In the genomic region with DNA sequence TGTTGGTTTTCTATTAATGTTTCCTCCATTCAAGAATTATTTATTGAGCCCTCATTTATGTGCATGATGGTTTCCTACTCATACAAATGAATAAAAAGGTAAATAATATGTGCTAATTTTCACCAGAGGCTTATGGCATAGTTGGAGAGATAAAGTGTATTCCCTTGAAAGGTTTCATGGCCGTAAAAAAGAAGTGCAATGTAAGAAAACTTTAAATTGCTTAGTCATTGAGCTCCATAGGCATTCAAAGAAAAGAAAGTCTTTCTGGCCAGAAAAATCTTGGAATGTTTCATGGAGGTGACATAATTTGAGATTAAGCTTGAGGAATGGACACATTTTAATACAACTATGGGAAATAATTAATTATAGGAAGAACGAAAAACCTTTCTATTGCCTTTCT, we compare ENCODE assay signal across 33 cellular contexts. TPM values are rescaled to one million over a fixed set of nuclear protein-coding genes. Genes with fewer than 3 reads are reported as not detected.
"Had no signal": no experiment of that assay in that cellular context is flagged by ENCODE, and none has a peak within 500 bp of the region (broad histone marks: within the 10 kb centered on the region; RNA-seq: fewer than 3 reads in every experiment).

No MANE protein-coding gene starts in this region.

- H3K36me3 ChIP-seq: ascending aorta, brain microvascular endothelial cell, esophagus muscularis mucosa, left ventricle myocardium inferior, neutrophil, ovary, right lobe of liver, uterus had no signal

- H3K27ac ChIP-seq: ascending aorta, brain microvascular endothelial cell, esophagus muscularis mucosa, left ventricle myocardium inferior, neutrophil, ovary, right lobe of liver, skin epidermis, uterus had no signal

- H3K27me3 ChIP-seq: ascending aorta, brain microvascular endothelial cell, esophagus muscularis mucosa, neutrophil, ovary, right lobe of liver, uterus had no signal

- H3K27me3 Mint-ChIP-seq: activated CD4-positive, alpha-beta memory T cell treated with anti-CD3 and anti-CD28 coated beads for 36 hours; activated CD4-positive, alpha-beta T cell treated with anti-CD3 and anti-CD28 coated beads, Interleukin-2, amount 10 ng/mL, durations not matched to agents 24 days and 14 days; activated naive CD4-positive, alpha-beta T cell treated with anti-CD3 and anti-CD28 coated beads, Interleukin-2, amount 10 ng/mL, durations not matched to agents 7 days and 5 days; activated naive CD8-positive, alpha-beta T cell treated with anti-CD3 and anti-CD28 coated beads, Interleukin-2, amount 10 ng/mL, durations not matched to agents 7 days and 5 days; naive B cell; progenitor cell of endocrine pancreas; stimulated activated naive CD8-positive, alpha-beta T cell treated with anti-CD3 and anti-CD28 coated beads, Interleukin-15, amount 100 ng/mL, for 72 hours; T-helper 17 cell; type B pancreatic cell had no signal

- H3K4me1 ChIP-seq: ascending aorta, esophagus muscularis mucosa, left ventricle myocardium inferior, right lobe of liver, uterus had no signal

- H3K9me3 Mint-ChIP-seq: activated CD4-positive, alpha-beta T cell treated with anti-CD3 and anti-CD28 coated beads, Interleukin-2, amount 10 ng/mL, durations not matched to agents 24 days and 14 days; activated T-helper 1 cell treated with anti-CD3 and anti-CD28 coated beads, Interleukin-12 subunit alpha, Interleukin-12 subunit beta, Interleukin-2, Interleukin-4 antibody, amounts not matched to agents 30 ng/mL and 10 ng/mL and 1 ng/mL, durations not matched to agents 14 hours and 24 hours and 36 hours; stimulated activated effector memory CD8-positive, alpha-beta T cell treated with anti-CD3 and anti-CD28 coated beads, Interleukin-12 subunit alpha, Interleukin-12 subunit beta, amount 100 ng/mL, for 72 hours; stimulated activated naive CD8-positive, alpha-beta T cell treated with anti-CD3 and anti-CD28 coated beads, Interleukin-15, amount 100 ng/mL, for 72 hours; type B pancreatic cell had no signal

- H3K4me1 Mint-ChIP-seq: activated CD4-positive, alpha-beta T cell treated with anti-CD3 and anti-CD28 coated beads, Interleukin-2, amount 10 ng/mL, durations not matched to agents 24 days and 14 days; activated naive CD4-positive, alpha-beta T cell treated with anti-CD3 and anti-CD28 coated beads, Interleukin-2, amount 10 ng/mL, durations not matched to agents 7 days and 5 days; activated naive CD8-positive, alpha-beta T cell treated with anti-CD3 and anti-CD28 coated beads, Interleukin-2, amount 10 ng/mL, durations not matched to agents 7 days and 5 days; mesothelial cell of epicardium; naive B cell; nephron progenitor cell; stimulated activated effector memory CD8-positive, alpha-beta T cell treated with anti-CD3 and anti-CD28 coated beads, Interleukin-12 subunit alpha, Interleukin-12 subunit beta, amount 100 ng/mL, for 72 hours; stimulated activated naive CD8-positive, alpha-beta T cell treated with anti-CD3 and anti-CD28 coated beads, Interleukin-15, amount 100 ng/mL, for 72 hours; T-helper 17 cell had no signal

- H3K9me3 ChIP-seq: ascending aorta, esophagus muscularis mucosa, left ventricle myocardium inferior, neutrophil, ovary, right lobe of liver, uterus had no signal

- DNase-seq: activated CD4-positive, alpha-beta memory T cell treated with anti-CD3 and anti-CD28 coated beads for 36 hours; activated CD4-positive, alpha-beta T cell treated with anti-CD3 and anti-CD28 coated beads, Interleukin-2, amount 10 ng/mL, durations not matched to agents 24 days and 14 days; activated CD4-positive, CD25-positive, alpha-beta regulatory T cell treated with anti-CD3 and anti-CD28 coated beads, Interleukin-2, amount 50 U/mL, for 72 hours; activated CD8-positive, alpha-beta memory T cell treated with anti-CD3 and anti-CD28 coated beads, Interleukin-2, amount 50 U/mL, for 4 hours; activated effector memory CD4-positive, alpha-beta T cell treated with anti-CD3 and anti-CD28 coated beads, Interleukin-2, amount 50 U/mL, for 16 hours; activated naive CD4-positive, alpha-beta T cell treated with anti-CD3 and anti-CD28 coated beads, Interleukin-2, amount 10 ng/mL, durations not matched to agents 7 days and 5 days; activated naive CD8-positive, alpha-beta T cell treated with anti-CD3 and anti-CD28 coated beads, Interleukin-2, amount 10 ng/mL, durations not matched to agents 7 days and 5 days; activated T-cell treated with anti-CD3 and anti-CD28 coated beads, Interleukin-2, amount 50 U/mL, for 1 hour; foreskin melanocyte; glutamatergic neuron; islet precursor cell; left ventricle myocardium inferior; naive B cell; nephron progenitor cell; ovary; right lobe of liver; stimulated activated CD4-positive, alpha-beta T cell treated with anti-CD3 and anti-CD28 coated beads, Interleukin-4, amount 100 ng/mL, for 24 hours; stimulated activated naive CD8-positive, alpha-beta T cell treated with anti-CD3 and anti-CD28 coated beads, Interleukin-15, amount 100 ng/mL, for 72 hours; substantia nigra; T-helper 17 cell; T1000; uterus had no signal

- H3K4me3 Mint-ChIP-seq: activated CD4-positive, alpha-beta memory T cell treated with anti-CD3 and anti-CD28 coated beads for 36 hours; activated CD4-positive, alpha-beta T cell treated with anti-CD3 and anti-CD28 coated beads, Interleukin-2, amount 10 ng/mL, durations not matched to agents 24 days and 14 days; activated naive CD4-positive, alpha-beta T cell treated with anti-CD3 and anti-CD28 coated beads, Interleukin-2, amount 10 ng/mL, durations not matched to agents 7 days and 5 days; activated naive CD8-positive, alpha-beta T cell treated with anti-CD3 and anti-CD28 coated beads, Interleukin-2, amount 10 ng/mL, durations not matched to agents 7 days and 5 days; activated T-helper 1 cell treated with anti-CD3 and anti-CD28 coated beads, Interleukin-12 subunit alpha, Interleukin-12 subunit beta, Interleukin-2, Interleukin-4 antibody, amounts not matched to agents 30 ng/mL and 10 ng/mL and 1 ng/mL, durations not matched to agents 14 hours and 24 hours and 36 hours; mesothelial cell of epicardium; naive B cell; nephron progenitor cell; stimulated activated effector memory CD8-positive, alpha-beta T cell treated with anti-CD3 and anti-CD28 coated beads, Interleukin-12 subunit alpha, Interleukin-12 subunit beta, amount 100 ng/mL, for 72 hours; stimulated activated naive CD8-positive, alpha-beta T cell treated with anti-CD3 and anti-CD28 coated beads, Interleukin-15, amount 100 ng/mL, for 72 hours; T-helper 17 cell; type B pancreatic cell had no signal

- H3K4me3 ChIP-seq: ascending aorta, esophagus muscularis mucosa, left ventricle myocardium inferior, lung, ovary, right lobe of liver, skin epidermis, uterus had no signal

- H3K27ac Mint-ChIP-seq: activated CD4-positive, alpha-beta memory T cell treated with anti-CD3 and anti-CD28 coated beads for 36 hours; activated CD4-positive, alpha-beta T cell treated with anti-CD3 and anti-CD28 coated beads, Interleukin-2, amount 10 ng/mL, durations not matched to agents 24 days and 14 days; activated naive CD4-positive, alpha-beta T cell treated with anti-CD3 and anti-CD28 coated beads, Interleukin-2, amount 10 ng/mL, durations not matched to agents 7 days and 5 days; activated naive CD8-positive, alpha-beta T cell treated with anti-CD3 and anti-CD28 coated beads, Interleukin-2, amount 10 ng/mL, durations not matched to agents 7 days and 5 days; activated T-helper 1 cell treated with anti-CD3 and anti-CD28 coated beads, Interleukin-12 subunit alpha, Interleukin-12 subunit beta, Interleukin-2, Interleukin-4 antibody, amounts not matched to agents 30 ng/mL and 10 ng/mL and 1 ng/mL, durations not matched to agents 14 hours and 24 hours and 36 hours; mesothelial cell of epicardium; naive B cell; nephron progenitor cell; progenitor cell of endocrine pancreas; stimulated activated effector memory CD8-positive, alpha-beta T cell treated with anti-CD3 and anti-CD28 coated beads, Interleukin-12 subunit alpha, Interleukin-12 subunit beta, amount 100 ng/mL, for 72 hours; stimulated activated naive CD8-positive, alpha-beta T cell treated with anti-CD3 and anti-CD28 coated beads, Interleukin-15, amount 100 ng/mL, for 72 hours; T-helper 17 cell; type B pancreatic cell had no signal

- H3K36me3 Mint-ChIP-seq: activated CD4-positive, alpha-beta memory T cell treated with anti-CD3 and anti-CD28 coated beads for 36 hours; activated naive CD4-positive, alpha-beta T cell treated with anti-CD3 and anti-CD28 coated beads, Interleukin-2, amount 10 ng/mL, durations not matched to agents 7 days and 5 days; activated naive CD8-positive, alpha-beta T cell treated with anti-CD3 and anti-CD28 coated beads, Interleukin-2, amount 10 ng/mL, durations not matched to agents 7 days and 5 days; mesothelial cell of epicardium; naive B cell; stimulated activated effector memory CD8-positive, alpha-beta T cell treated with anti-CD3 and anti-CD28 coated beads, Interleukin-12 subunit alpha, Interleukin-12 subunit beta, amount 100 ng/mL, for 72 hours had no signal

RNA-seq across cellular contexts. Expression of a gene that starts 8.7 kb away (rescaled TPM):
- total RNA-seq: activated CD4-positive, alpha-beta T cell treated with anti-CD3 and anti-CD28 coated beads, Interleukin-2, amount 10 ng/mL, durations not matched to agents 24 days and 14 days; activated T-helper 1 cell treated with anti-CD3 and anti-CD28 coated beads, Interleukin-12 subunit alpha, Interleukin-12 subunit beta, Interleukin-2, Interleukin-4 antibody, amounts not matched to agents 30 ng/mL and 10 ng/mL and 1 ng/mL, durations not matched to agents 14 hours and 24 hours and 36 hours; T-helper 17 cell had no signal
